Comparison of ENCODE assay signal across 2 cellular contexts in genomic region chr2:190333395-190333794, GRCh38.
TF ChIP-seq lines count a peak whose summit lies in the region.

No MANE protein-coding gene starts in this region.

TF ChIP-seq in A549, 52 proteins besides CTCF, POLR2A, EP300 and RAD21:
- TF ChIP-seq MAFK (IDR thresholded peaks at IDR 0.05; ENCODE audit: partially characterized antibody) (peak; percentile 87), HOXB5 (CRISPR knock-in tag; IDR thresholded peaks at IDR 0.05) (no peak)

TF ChIP-seq in HepG2, 621 proteins besides CTCF, POLR2A, EP300 and RAD21:
- TF ChIP-seq RBM39 (IDR thresholded peaks at IDR 0.05; ENCODE audit: low read depth, low read length, poor library complexity, severe bottlenecking) = no peak
- peak; percentile 93 to 96 for TF ChIP-seq MAFK (conservative IDR thresholded peaks at IDR 0.05 in 1 of 2, IDR thresholded peaks at IDR 0.05 in 1 of 2; ENCODE audit: low read length in 2 of 2)
- peak; percentile 92 for TF ChIP-seq MAFF (IDR thresholded peaks at IDR 0.05; ENCODE audit: low read depth, low read length)
TF ChIP-seq in HepG2: peak in this region for 2.
